In genomic region chr1:236311040-236311439, GRCh38 we compare ENCODE assay signal across 1 cellular context.
TF ChIP-seq lines count a peak whose summit lies in the region.

No MANE protein-coding gene starts in this region.

TF ChIP-seq in K562, 482 proteins besides CTCF, POLR2A, EP300 and RAD21 (continued from another document):
- 0 out of 2 replicates have a peak, but pooled peaks have one; percentile 20 for TF ChIP-seq HBP1 (CRISPR knock-in tag; IDR thresholded peaks at IDR 0.05)
- TF ChIP-seq NFIC (IDR thresholded peaks at IDR 0.05) = 0 out of 2 replicates have a peak, but pooled peaks have one; percentile 14
- peak; percentile 25; the same call in 1 of the 2 replicates for TF ChIP-seq LEF1 (IDR thresholded peaks at IDR 0.05)
- peak; percentile 32; the same call in 1 of the 2 replicates for TF ChIP-seq DMBX1 (CRISPR knock-in tag; IDR thresholded peaks at IDR 0.05; ENCODE audit: borderline replicate concordance)
- 0 out of 2 replicates have a peak, but pooled peaks have one; percentile 10 for TF ChIP-seq SMC3 (conservative IDR thresholded peaks at IDR 0.05; ENCODE audit: insufficient read depth, low read depth, low read length)
- TF ChIP-seq TAL1 (IDR thresholded peaks at IDR 0.05) = peak; percentile 32; the same call in 1 of the 2 replicates
- no peak for TF ChIP-seq ZHX1 (conservative IDR thresholded peaks at IDR 0.05; ENCODE audit: low read length)
- TF ChIP-seq CBFA2T2 (conservative IDR thresholded peaks at IDR 0.05) = peak; percentile 40; the same call in 1 of the 2 replicates
- peak; percentile 48 for TF ChIP-seq ARID1B (IDR thresholded peaks at IDR 0.05)
- peak; percentile 39; the same call in 1 of the 2 replicates for TF ChIP-seq NR2C1 (IDR thresholded peaks at IDR 0.05)
- TF ChIP-seq NR2C1 (tag; IDR thresholded peaks at IDR 0.05) = 0 out of 2 replicates have a peak, but pooled peaks have one; percentile 14
- TF ChIP-seq ZNF592 (IDR thresholded peaks at IDR 0.05) = 0 out of 2 replicates have a peak, but pooled peaks have one; percentile 37
- TF ChIP-seq CREM (IDR thresholded peaks at IDR 0.05; ENCODE audit: low read depth) = 0 out of 2 replicates have a peak, but pooled peaks have one; percentile 32
- TF ChIP-seq FOXA1 (IDR thresholded peaks at IDR 0.05; ENCODE audit: borderline replicate concordance) = no peak
- TF ChIP-seq TCF7 (IDR thresholded peaks at IDR 0.05; ENCODE audit: borderline replicate concordance) = peak; percentile 78; the same call in 1 of the 2 replicates
- 0 out of 4 replicates have a peak, but pooled peaks of 1 of the 2 experiments have one; percentile 19 for TF ChIP-seq KDM1A (IDR thresholded peaks at IDR 0.05)
- no peak for TF ChIP-seq ZNF696 (CRISPR knock-in tag; conservative IDR thresholded peaks at IDR 0.05)
- TF ChIP-seq GTF2B (IDR thresholded peaks at IDR 0.05; ENCODE audit: extremely low read depth, insufficient read length) = no peak
- TF ChIP-seq HDAC2 (IDR thresholded peaks at IDR 0.05) = 0 out of 2 replicates have a peak, but pooled peaks have one; percentile 20
